ENCODE assay signal across 8 cellular contexts in genomic region chr6:108168501-108168979, GRCh38. TPM values are rescaled to one million over a fixed set of nuclear protein-coding genes. Genes with fewer than 3 reads are reported as not detected.
DNase-seq lines count a peak whose midpoint lies in the region; ATAC-seq and TF ChIP-seq lines count a peak whose summit lies in the region.

No MANE protein-coding gene starts in this region.

- TF ChIP-seq CTCF in MM.1S (IDR thresholded peaks at IDR 0.05; ENCODE audit: low read length): peak; percentile 32
- peak; percentile 44 for TF ChIP-seq CTCF in neural crest cell (conservative IDR thresholded peaks at IDR 0.05)

- no peaks in the 10 kb centered on the region for H3K9me3 Mint-ChIP-seq in neural crest cell

- no peak overlapping the region for H3K27ac ChIP-seq in BLaER1 treated with 17β-estradiol and CSF1 and Interleukin-3, amounts not matched to agents 10 nM and 100 nM
- H3K27ac ChIP-seq in MM.1S (ENCODE audit: low read length): no peak overlapping the region

- TF ChIP-seq POLR2A in erythroblast (IDR thresholded peaks at IDR 0.05; ENCODE audit: low read length): no peak

- H3K27me3 ChIP-seq in BLaER1 treated with 17β-estradiol and CSF1 and Interleukin-3, amounts not matched to agents 10 nM and 100 nM: peaks cover 100% of the 10 kb centered on the region in 11 experiments
- H3K27me3 ChIP-seq in MM.1S (replicated peaks; ENCODE audit: insufficient read depth, low read length): peaks cover 8% of the 10 kb centered on the region; the same call in 1 of the 2 replicates

- H4K20me1 ChIP-seq in BLaER1 treated with 17β-estradiol and CSF1 and Interleukin-3, amounts not matched to agents 10 nM and 100 nM: peaks cover 0 to 84% (median 72%) of the 10 kb centered on the region in 11 experiments; a peak in 17 of 22 replicates
- H4K20me1 ChIP-seq in MM.1S (ENCODE audit: insufficient read depth, low read length): no peaks in the 10 kb centered on the region

- H3K27ac Mint-ChIP-seq in neural crest cell (ENCODE audit: unreplicated experiment): no peak overlapping the region

- H3K4me1 Mint-ChIP-seq in neural crest cell: peaks cover 39% of the 10 kb centered on the region

- peaks cover 0 to 15% (median 11%) of the 10 kb centered on the region in 10 experiments; a peak in 12 of 20 replicates for H3K4me1 ChIP-seq in BLaER1 treated with 17β-estradiol and CSF1 and Interleukin-3, amounts not matched to agents 10 nM and 100 nM
- H3K4me1 ChIP-seq in MM.1S (ENCODE audit: low read length): no peaks in the 10 kb centered on the region

- DNase-seq in MM.1S: peak; percentile 26
- DNase-seq in erythroblast (lab: John Stamatoyannopoulos, UW): peak; percentile 43 to 46
- DNase-seq in neural crest cell (ENCODE audit: low read depth, low spot score): no peak
- no peak for DNase-seq in H4 (ENCODE audit: low spot score)

- H3K9ac ChIP-seq in BLaER1 treated with 17β-estradiol and CSF1 and Interleukin-3, amounts not matched to agents 10 nM and 100 nM: no peak overlapping the region; a peak in 1 of 22 replicates
- peak overlapping the region; percentile 35; the same call in 1 of the 2 replicates for H3K9ac ChIP-seq in MM.1S (ENCODE audit: low read length)

- no peaks in the 10 kb centered on the region for H3F3A ChIP-seq in MM.1S (ENCODE audit: insufficient read depth, low read length)

- H3K4me3 ChIP-seq in BLaER1 treated with 17β-estradiol and CSF1 and Interleukin-3, amounts not matched to agents 10 nM and 100 nM: peak overlapping the region in 7 of 10 experiments; percentile 17 to 44 (median 33); a peak in 11 of 20 replicates
- H3K4me3 ChIP-seq in MM.1S (ENCODE audit: low read length): peak overlapping the region; percentile 63

- H3K79me2 ChIP-seq in MM.1S (ENCODE audit: low read length): no peaks in the 10 kb centered on the region

- H3K36me3 Mint-ChIP-seq in neural crest cell (ENCODE audit: low read depth): no peaks in the 10 kb centered on the region

- ATAC-seq in GM18520 (IDR thresholded peaks at IDR 0.05; ENCODE audit: unreplicated experiment) (no peak), HG03565 (IDR thresholded peaks at IDR 0.05; ENCODE audit: unreplicated experiment) (no peak), GM21381 (IDR thresholded peaks at IDR 0.05; ENCODE audit: unreplicated experiment) (no peak)

- no peak overlapping the region for H3K4me3 Mint-ChIP-seq in neural crest cell

- H2AFZ ChIP-seq in MM.1S (ENCODE audit: low read length): peak overlapping the region; percentile 90

- peak overlapping the region in 8 of 11 experiments; percentile 15 to 78 (median 33); a peak in 13 of 22 replicates for H3K4me2 ChIP-seq in BLaER1 treated with 17β-estradiol and CSF1 and Interleukin-3, amounts not matched to agents 10 nM and 100 nM
- peak overlapping the region; percentile 85 for H3K4me2 ChIP-seq in MM.1S (ENCODE audit: low read depth, low read length)

- peaks cover 26 to 69% (median 37%) of the 10 kb centered on the region in 11 experiments; a peak in 19 of 22 replicates for H3K9me3 ChIP-seq in BLaER1 treated with 17β-estradiol and CSF1 and Interleukin-3, amounts not matched to agents 10 nM and 100 nM (replicated peaks in 1 of 11)
- H3K9me3 ChIP-seq in MM.1S (replicated peaks; ENCODE audit: insufficient read depth, low read length): no peaks in the 10 kb centered on the region

- H3K36me3 ChIP-seq in BLaER1 treated with 17β-estradiol and CSF1 and Interleukin-3, amounts not matched to agents 10 nM and 100 nM: no peaks in the 10 kb centered on the region
- no peaks in the 10 kb centered on the region for H3K36me3 ChIP-seq in MM.1S (replicated peaks; ENCODE audit: insufficient read depth, low read length)

- no peaks in the 10 kb centered on the region for H3K9me2 ChIP-seq in MM.1S (replicated peaks; ENCODE audit: insufficient read depth, low read length)

- peaks cover 99% of the 10 kb centered on the region for H3K27me3 Mint-ChIP-seq in neural crest cell (ENCODE audit: low read depth)

RNA-seq across cellular contexts. Expression of gene NR2E1, which starts 2.7 kb away (rescaled TPM):
- total RNA-seq in neural crest cell: not detected in 2 replicates
- total RNA-seq in H4 (2014; rRNA removed; shearing (Covaris generic)): 0.39 and 0.51 TPM in 2 replicates

Comparison
In these comparisons a context has a peak if more than half of its experiments do, and no peak if none do; other contexts are left out.
1. DNase-seq: peak in MM.1S (single experiment) and erythroblast (2 of 2); none in neural crest cell (single experiment) and H4 (single experiment).